Comparison of ENCODE assay signal across 8 cellular contexts in genomic region chr15:82985688-82986441, GRCh38. TPM values are rescaled to one million over a fixed set of nuclear protein-coding genes. Genes with fewer than 3 reads are reported as not detected.
A peak's percentile ranks its signal among the peaks of the same experiment; 100 is the strongest.
DNase-seq lines count a peak whose midpoint lies in the region; ATAC-seq and TF ChIP-seq lines count a peak whose summit lies in the region.

Gene RAMAC, plus strand, starts transcription at chr15:82986210. Its CDS starts 2,809 bp downstream, at chr15:82989019.

- H3K36me3 Mint-ChIP-seq in progenitor cell of endocrine pancreas (ENCODE audit: insufficient read depth), result peaks cover 14% of the 10 kb centered on the region

- peak within 1 kb of the TSS; percentile 98 for H3K4me3 Mint-ChIP-seq in progenitor cell of endocrine pancreas (ENCODE audit: low read depth)

- peak; percentile 94 for ATAC-seq in HG02852 (IDR thresholded peaks at IDR 0.05; ENCODE audit: unreplicated experiment)

- peak within 1 kb of the TSS; percentile 97 for H3K27ac Mint-ChIP-seq in progenitor cell of endocrine pancreas

- H3K4me3 ChIP-seq in left ventricle myocardium inferior, result peak within 1 kb of the TSS; percentile 92

- H3K9me3 Mint-ChIP-seq in progenitor cell of endocrine pancreas (ENCODE audit: low read depth), result peaks cover 6% of the 10 kb centered on the region

- DNase-seq in GM13976 (ENCODE audit: low spot score) (peak; percentile 91), NCI-H146 (lab: John Stamatoyannopoulos, UW) (peak; percentile 91), T-helper 1 cell (peak; percentile 83 to 93 (median 91)), amygdala (lab: John Stamatoyannopoulos, UW) (peak; percentile 33 to 97 (median 88)), left ventricle myocardium inferior (peak; percentile 90), progenitor cell of endocrine pancreas (ENCODE audit: low spot score, unreplicated experiment) (peak; percentile 65), ureter (ENCODE audit: low spot score) (peak; percentile 95)

- no peaks in the 10 kb centered on the region for H3K27me3 ChIP-seq in left ventricle myocardium inferior (ENCODE audit: low read depth)

- in situ Hi-C loops in GM13976 (cut with MboI; ENCODE audit: low sequenced_read_pairs, unreplicated experiment), result no loop called here

- H3K27me3 Mint-ChIP-seq in progenitor cell of endocrine pancreas, result no peaks in the 10 kb centered on the region

- H3K9me3 ChIP-seq in left ventricle myocardium inferior (replicated peaks), result no peaks in the 10 kb centered on the region

- intact Hi-C loops in left ventricle myocardium inferior (cut with micrococcal nuclease), result no loop called here

- peaks cover 16% of the 10 kb centered on the region for H3K4me1 Mint-ChIP-seq in progenitor cell of endocrine pancreas (ENCODE audit: low read depth)

- H3K27ac ChIP-seq in left ventricle myocardium inferior (replicated peaks), result peak within 1 kb of the TSS; percentile 89

- peaks cover 27% of the 10 kb centered on the region for H3K36me3 ChIP-seq in left ventricle myocardium inferior

- peaks cover 27% of the 10 kb centered on the region for H3K4me1 ChIP-seq in left ventricle myocardium inferior

- TF ChIP-seq CTCF in GM13976 (IDR thresholded peaks at IDR 0.05; ENCODE audit: borderline replicate concordance, control extremely low read depth, extremely low read depth, insufficient read depth, missing control alignments) (no peak), left ventricle myocardium inferior (IDR thresholded peaks at IDR 0.05; ENCODE audit: borderline replicate concordance) (no peak), progenitor cell of endocrine pancreas (IDR thresholded peaks at IDR 0.05; ENCODE audit: unreplicated experiment) (no peak)

RNA-seq across cellular contexts. Expression of gene RAMAC, which starts in this region (rescaled TPM):
- total RNA-seq in left ventricle myocardium inferior (13.9 TPM), progenitor cell of endocrine pancreas (32.8 and 33.3 TPM in 2 replicates), ureter (18.6 TPM)

Comparison
In these comparisons a context has a peak if more than half of its experiments do, and no peak if none do; other contexts are left out.
1. Peak in every context shown above with its lines: DNase-seq, ATAC-seq, H3K4me3 ChIP-seq and H3K27ac ChIP-seq.